In genomic region chr3:32325957-32326356, GRCh38 we compare ENCODE assay signal across 13 cellular contexts.
DNase-seq lines count a peak whose midpoint lies in the region; ATAC-seq, FAIRE-seq and TF ChIP-seq lines count a peak whose summit lies in the region.
"Had no signal": no experiment of that assay in that cellular context is flagged by ENCODE, and none has a peak within 500 bp of the region (broad histone marks: within the 10 kb centered on the region; RNA-seq: fewer than 3 reads in every experiment).

No MANE protein-coding gene starts in this region.

- no peaks in the 10 kb centered on the region for H3K36me3 ChIP-seq in effector memory CD4-positive, alpha-beta T cell (ENCODE audit: control insufficient read depth, insufficient read depth, low read length)
- H3K36me3 ChIP-seq in mucosa of descending colon (ENCODE audit: low read depth) = no peaks in the 10 kb centered on the region
- H3K36me3 ChIP-seq: esophagus squamous epithelium had no signal

- no peaks in the 10 kb centered on the region for H3K9me3 ChIP-seq in effector memory CD4-positive, alpha-beta T cell (ENCODE audit: control insufficient read depth, low read length)
- H3K9me3 ChIP-seq in mucosa of descending colon = no peaks in the 10 kb centered on the region
- H3K9me3 ChIP-seq: esophagus squamous epithelium had no signal

- peak; percentile 29 for DNase-seq in NCI-H2196 (lab: John Stamatoyannopoulos, UW; ENCODE audit: unreplicated experiment)
- no peak for DNase-seq in NCI-H2196 treated with DMSO at 0.1 percent for 48 hours (lab: John Stamatoyannopoulos, UW; ENCODE audit: unreplicated experiment)
- DNase-seq in RCC 7860 (ENCODE audit: low spot score) = peak; percentile 40
- peak; percentile 22 for DNase-seq in fibroblast of mammary gland (ENCODE audit: low read depth)
- DNase-seq in retinal pigment epithelial cell (ENCODE audit: low read depth) = peak; percentile 39
- DNase-seq in NOMO-1 (lab: John Stamatoyannopoulos, UW; ENCODE audit: unreplicated experiment in 2 of 2) = no peak
- DNase-seq in effector memory CD4-positive, alpha-beta T cell = no peak
- DNase-seq in mucosa of descending colon = no peak
- DNase-seq: activated CD8-positive, alpha-beta memory T cell treated with anti-CD3 and anti-CD28 coated beads for 24 hours; anterior cingulate cortex; esophagus squamous epithelium; naive thymus-derived CD8-positive, alpha-beta T cell; NCI-H2227 treated with DMSO at 0.1 percent for 48 hours had no signal

- no peaks in the 10 kb centered on the region for H3K4me1 ChIP-seq in effector memory CD4-positive, alpha-beta T cell (ENCODE audit: control insufficient read depth, insufficient read depth, low read length, poor library complexity, severe bottlenecking)
- H3K4me1 ChIP-seq in mucosa of descending colon (ENCODE audit: low read depth) = no peaks in the 10 kb centered on the region
- H3K4me1 ChIP-seq: esophagus squamous epithelium had no signal

- TF ChIP-seq CTCF in fibroblast of mammary gland (conservative IDR thresholded peaks at IDR 0.05; ENCODE audit: control insufficient read depth, insufficient read depth, low read depth, low read length) (no peak), retinal pigment epithelial cell (conservative IDR thresholded peaks at IDR 0.05; ENCODE audit: low read depth, low read length) (no peak), mucosa of descending colon (IDR thresholded peaks at IDR 0.05) (no peak)

- intact Hi-C loops in mucosa of descending colon (cut with DNase I, micrococcal nuclease) = no loop called here

- H3K4me3 ChIP-seq in fibroblast of mammary gland (ENCODE audit: control insufficient read depth, low read depth, low read length) = no peak overlapping the region
- no peak overlapping the region for H3K4me3 ChIP-seq in retinal pigment epithelial cell (ENCODE audit: low read length)
- no peak overlapping the region for H3K4me3 ChIP-seq in effector memory CD4-positive, alpha-beta T cell (ENCODE audit: insufficient read depth, low read depth, low read length, poor library complexity, severe bottlenecking)
- H3K4me3 ChIP-seq in mucosa of descending colon = no peak overlapping the region
- H3K4me3 ChIP-seq: esophagus squamous epithelium had no signal

- H3K27ac ChIP-seq in effector memory CD4-positive, alpha-beta T cell (ENCODE audit: insufficient read depth, low read length, poor library complexity, severe bottlenecking) = no peak overlapping the region
- H3K27ac ChIP-seq: esophagus squamous epithelium had no signal

- no peak for ATAC-seq in mucosa of descending colon
- ATAC-seq: naive thymus-derived CD8-positive, alpha-beta T cell had no signal

- FAIRE-seq in RCC 7860 (lab: Jason Lieb, UNC) = peak; percentile 52

- no peaks in the 10 kb centered on the region for H3K27me3 ChIP-seq in effector memory CD4-positive, alpha-beta T cell (replicated peaks; ENCODE audit: control insufficient read depth, insufficient read depth, low read length, poor library complexity, severe bottlenecking)
- H3K27me3 ChIP-seq: esophagus squamous epithelium had no signal

Comparison
In these comparisons a context has a peak if more than half of its experiments do, and no peak if none do; other contexts are left out.
1. DNase-seq: peak in NCI-H2196 (single experiment), RCC 7860 (single experiment), fibroblast of mammary gland (single experiment) and retinal pigment epithelial cell (single experiment); none in NCI-H2196 treated with DMSO at 0.1 percent for 48 hours (single experiment), NOMO-1 (0 of 2), effector memory CD4-positive, alpha-beta T cell (0 of 3) and mucosa of descending colon (0 of 3).